Comparison of ENCODE assay signal across 8 cellular contexts in the genomic region with DNA sequence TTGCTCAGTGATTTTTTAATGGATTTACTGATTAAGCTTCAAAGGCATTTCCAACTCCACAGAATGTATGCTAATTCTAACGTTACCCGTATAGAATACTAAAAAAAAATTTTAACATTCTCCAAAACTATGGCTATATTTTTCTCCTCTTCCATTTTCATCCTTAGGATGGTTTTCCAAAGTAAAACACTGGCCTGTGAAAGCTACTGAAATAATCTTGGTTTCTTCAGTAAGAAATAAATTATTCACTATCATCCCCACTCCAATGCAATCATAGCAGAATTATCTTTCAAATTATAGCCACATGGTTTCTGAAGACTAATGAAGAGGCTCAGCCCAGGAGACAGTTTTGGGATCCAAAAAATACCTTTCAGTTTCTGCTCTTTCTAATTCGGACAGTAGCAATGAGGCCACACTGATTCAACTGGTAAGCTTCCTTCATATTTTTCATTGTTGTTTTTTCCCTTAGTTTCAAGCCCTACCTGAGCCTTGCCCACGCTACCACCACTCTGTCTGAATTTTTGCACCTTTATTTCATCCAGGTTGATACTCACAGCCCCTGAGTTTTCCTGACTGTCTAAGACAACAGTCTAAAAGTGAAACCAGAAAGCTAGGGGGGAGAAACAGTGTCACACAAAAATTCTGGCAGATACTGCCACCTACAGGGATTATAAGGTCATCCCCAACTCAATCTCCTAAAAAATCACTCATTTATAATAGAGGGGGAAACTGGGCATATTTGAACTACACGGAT.
DNase-seq lines count a peak whose midpoint lies in the region; ATAC-seq and TF ChIP-seq lines count a peak whose summit lies in the region.

No MANE protein-coding gene starts in this region.

- no peaks in the 10 kb centered on the region for H3K9me3 Mint-ChIP-seq in activated naive CD8-positive, alpha-beta T cell treated with anti-CD3 and anti-CD28 coated beads for 36 hours

- peak overlapping the region; percentile 74 for H3K4me2 ChIP-seq in skeletal muscle satellite cell (ENCODE audit: low read length)

- H3K4me3 ChIP-seq in right cardiac atrium (ENCODE audit: low read length) (peak overlapping the region; percentile 83), skeletal muscle satellite cell (ENCODE audit: low read length) (peak overlapping the region; percentile 60)

- peak; percentile 31 for TF ChIP-seq CTCF in GM20000 (IDR thresholded peaks at IDR 0.05; ENCODE audit: extremely low read depth, missing control alignments)

- H3K9me3 ChIP-seq in right cardiac atrium (ENCODE audit: control insufficient read depth, low read length) (no peaks in the 10 kb centered on the region), skeletal muscle satellite cell (replicated peaks; ENCODE audit: low read length) (peaks cover 2% of the 10 kb centered on the region)

- intact Hi-C loops in right cardiac atrium (cut with DNase I), result loop anchor here in 1 of 4 donors (10.0 kb wide), 2 partner anchors 379 to 459 kb away; no protein-coding TSS in a partner anchor

- peak overlapping the region; percentile 50 for H3K27ac ChIP-seq in right cardiac atrium (ENCODE audit: low read length)

- H3K36me3 Mint-ChIP-seq in activated naive CD8-positive, alpha-beta T cell treated with anti-CD3 and anti-CD28 coated beads for 36 hours, result no peaks in the 10 kb centered on the region

- WGBS in right cardiac atrium, result 31% methylated on average over 5 of the region's 5 CpGs

- H3K4me1 ChIP-seq in right cardiac atrium (ENCODE audit: control insufficient read depth, insufficient read depth, low read length) (no peaks in the 10 kb centered on the region), skeletal muscle satellite cell (ENCODE audit: control insufficient read depth, insufficient read depth, low read length) (no peaks in the 10 kb centered on the region)

- H3K4me3 Mint-ChIP-seq in activated naive CD8-positive, alpha-beta T cell treated with anti-CD3 and anti-CD28 coated beads for 36 hours, result peak overlapping the region; percentile 58

- H3K27me3 ChIP-seq in right cardiac atrium (ENCODE audit: control insufficient read depth, insufficient read depth) (no peaks in the 10 kb centered on the region), skeletal muscle satellite cell (ENCODE audit: control insufficient read depth, insufficient read depth, low read length) (no peaks in the 10 kb centered on the region)

- H3K27ac Mint-ChIP-seq in activated naive CD8-positive, alpha-beta T cell treated with anti-CD3 and anti-CD28 coated beads for 36 hours, result no peak overlapping the region

- peaks cover 2% of the 10 kb centered on the region for H3K4me1 Mint-ChIP-seq in activated naive CD8-positive, alpha-beta T cell treated with anti-CD3 and anti-CD28 coated beads for 36 hours

- DNase-seq in EH (ENCODE audit: low read depth) (peak; percentile 52), GM20000 (ENCODE audit: low spot score) (peak; percentile 34), NCI-H524 (lab: John Stamatoyannopoulos, UW) (peak; percentile 41 to 79), right cardiac atrium (no peak), cortex of kidney (lab: John Stamatoyannopoulos, UW) (no peak)
- peak; percentile 0 for DNase-seq in activated naive CD8-positive, alpha-beta T cell treated with anti-CD3 and anti-CD28 coated beads for 36 hours

- no peaks in the 10 kb centered on the region for H3K27me3 Mint-ChIP-seq in activated naive CD8-positive, alpha-beta T cell treated with anti-CD3 and anti-CD28 coated beads for 36 hours

- no peaks in the 10 kb centered on the region for H3K36me3 ChIP-seq in skeletal muscle satellite cell (ENCODE audit: insufficient read depth, low read length)

- peak overlapping the region; percentile 53 for H3K9ac ChIP-seq in skeletal muscle satellite cell (ENCODE audit: low read depth, low read length)

- ATAC-seq in HG03469 (IDR thresholded peaks at IDR 0.05; ENCODE audit: unreplicated experiment), result peak; percentile 96
- ATAC-seq in right cardiac atrium, result peak; percentile 70 to 81

Comparison
In these comparisons a context has a peak if more than half of its experiments do, and no peak if none do; other contexts are left out.
1. DNase-seq: peak in EH (single experiment), GM20000 (single experiment), NCI-H524 (2 of 2) and activated naive CD8-positive, alpha-beta T cell treated with anti-CD3 and anti-CD28 coated beads for 36 hours (single experiment); none in right cardiac atrium (0 of 3) and cortex of kidney (single experiment).